In the genomic region with DNA sequence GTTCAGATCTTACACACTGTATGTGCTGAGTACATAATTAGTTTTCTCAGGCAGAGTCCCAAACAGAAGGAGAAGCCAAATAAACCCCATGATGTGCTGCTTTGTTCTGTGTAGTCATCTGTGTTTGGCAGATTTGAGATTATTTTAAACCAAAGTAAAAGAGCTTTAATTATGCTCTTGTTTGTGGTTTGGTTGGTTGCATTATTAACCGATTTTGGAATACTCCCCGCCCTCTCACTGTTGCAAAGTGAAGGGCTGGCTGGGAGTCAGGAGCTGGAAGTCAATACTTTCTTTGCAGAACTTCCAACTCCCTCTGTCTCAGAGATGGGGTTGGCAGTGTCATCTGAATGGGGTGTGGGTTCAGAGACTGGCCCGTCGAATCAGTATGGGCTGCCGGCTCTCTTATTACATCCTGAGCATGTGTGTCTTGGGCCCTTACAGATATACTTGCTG, we compare ENCODE assay signal across 18 cellular contexts. TPM values are rescaled to one million over a fixed set of nuclear protein-coding genes. Genes with fewer than 3 reads are reported as not detected.
A peak's percentile ranks its signal among the peaks of the same experiment; 100 is the strongest.
DNase-seq lines count a peak whose midpoint lies in the region; ATAC-seq and TF ChIP-seq lines count a peak whose summit lies in the region.
"Had no signal": no experiment of that assay in that cellular context is flagged by ENCODE, and none has a peak within 500 bp of the region (broad histone marks: within the 10 kb centered on the region; RNA-seq: fewer than 3 reads in every experiment).

No MANE protein-coding gene starts in this region.

- no peak for TF ChIP-seq CTCF in astrocyte of the spinal cord (IDR thresholded peaks at IDR 0.05; ENCODE audit: low read depth, low read length)
- no peak for TF ChIP-seq CTCF in right atrium auricular region (IDR thresholded peaks at IDR 0.05)

- H3K4me3 ChIP-seq in astrocyte of the spinal cord (ENCODE audit: low read depth, low read length): no peak overlapping the region
- H3K4me3 ChIP-seq in right atrium auricular region: no peak overlapping the region

- ATAC-seq in HG03159 (IDR thresholded peaks at IDR 0.05; ENCODE audit: unreplicated experiment): no peak
- ATAC-seq: T-cell had no signal

- H3K27ac ChIP-seq in right atrium auricular region: peak overlapping the region; percentile 21 to 52
- H3K27ac ChIP-seq in substantia nigra (ENCODE audit: low read depth, low read length, poor library complexity, severe bottlenecking): peak overlapping the region; percentile 98
- H3K27ac ChIP-seq: 22Rv1 had no signal

- H3K27me3 ChIP-seq in right atrium auricular region: no peaks in the 10 kb centered on the region

- in situ Hi-C loops in astrocyte of the spinal cord (cut with HindIII; ENCODE audit: low sequenced_read_pairs): no loop called here

- H3K4me1 ChIP-seq in right atrium auricular region: peaks cover 0 to 70% of the 10 kb centered on the region in 2 donors

- DNase-seq in NCI-H1092 treated with DMSO at 0.1 percent for 48 hours (lab: John Stamatoyannopoulos, UW): peak; percentile 4
- DNase-seq in NCI-H1092 (lab: John Stamatoyannopoulos, UW): no peak
- peak; percentile 12 for DNase-seq in astrocyte of the spinal cord (ENCODE audit: low read depth, low spot score)
- DNase-seq in right atrium auricular region (ENCODE audit: low spot score): no peak
- DNase-seq in substantia nigra (lab: John Stamatoyannopoulos, UW): peak in 25 of 49 donors; percentile 11 to 75 (median 32)
- no peak for DNase-seq in NCI-H526 (lab: John Stamatoyannopoulos, UW)
- DNase-seq in D341Med (ENCODE audit: low spot score): no peak
- DNase-seq: activated T-cell treated with anti-CD3 and anti-CD28 coated beads, Interleukin-2, amount 50 U/mL, for 1 hour; central memory CD4-positive, alpha-beta T cell; DMS79; H7; immature natural killer cell; Kasumi-1; NCI-H1417 treated with DMSO at 0.1 percent for 48 hours; stimulated activated naive CD4-positive, alpha-beta T cell; T-cell had no signal

- no peaks in the 10 kb centered on the region for H3K9me3 ChIP-seq in right atrium auricular region

- H3K36me3 ChIP-seq in right atrium auricular region: no peaks in the 10 kb centered on the region

RNA-seq across cellular contexts. Expression of a gene that starts 34.4 kb away (rescaled TPM):
- 10 to 100 TPM; 21.4 to 27.3 TPM for total RNA-seq in right atrium auricular region

Comparison
In these comparisons a context has a peak if more than half of its experiments do, and no peak if none do; other contexts are left out.
1. DNase-seq: peak in NCI-H1092 treated with DMSO at 0.1 percent for 48 hours (single experiment), astrocyte of the spinal cord (single experiment) and substantia nigra (25 of 49); none in NCI-H1092 (single experiment), right atrium auricular region (single experiment), NCI-H526 (0 of 2) and D341Med (single experiment).